In the genomic region with DNA sequence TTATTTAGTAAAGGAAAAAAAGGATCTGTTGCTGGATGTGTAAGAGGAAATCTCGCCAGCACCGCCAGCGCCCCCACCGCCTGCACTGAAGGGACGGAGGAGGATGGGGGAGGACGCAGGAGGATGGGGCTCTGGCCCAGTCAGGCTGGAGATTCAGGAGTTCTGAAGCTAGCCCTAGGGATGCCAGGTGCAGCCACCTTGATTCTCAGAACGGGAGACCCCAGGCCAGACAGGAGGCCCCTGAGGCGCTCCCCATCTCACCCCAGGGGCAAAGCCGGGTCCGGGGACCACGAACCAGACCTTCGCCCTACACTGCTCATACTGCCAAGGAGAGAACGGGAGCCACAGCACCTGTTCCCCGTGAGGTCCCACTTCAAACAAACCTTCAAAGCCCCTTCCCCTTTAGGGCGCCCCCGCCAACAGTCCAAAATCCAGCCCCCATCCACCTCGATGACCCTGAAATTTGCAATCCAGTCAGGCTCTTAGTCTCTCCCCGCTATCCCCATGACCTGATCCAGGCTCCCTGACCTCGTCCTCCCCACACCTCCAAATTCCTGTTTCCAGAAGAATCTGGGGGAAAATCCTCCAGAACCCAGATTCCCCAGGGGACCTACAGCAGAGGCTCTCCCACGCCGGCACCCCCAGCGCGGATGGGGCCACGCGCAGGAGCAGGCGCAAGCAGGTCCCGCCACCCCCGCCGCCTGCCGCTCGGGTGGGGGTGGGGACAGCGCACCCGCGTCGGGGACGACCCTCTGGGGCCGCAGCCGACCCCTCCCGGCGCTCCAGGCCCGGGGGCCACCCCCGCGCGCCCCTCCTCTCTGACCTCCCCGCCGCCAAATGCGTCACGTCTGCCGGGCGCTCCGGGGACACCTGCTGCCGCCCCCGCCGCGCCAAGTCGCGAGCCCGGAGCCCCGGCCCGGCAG, we compare ENCODE assay signal across 11 cellular contexts. TPM values are rescaled to one million over a fixed set of nuclear protein-coding genes. Genes with fewer than 3 reads are reported as not detected.
DNase-seq lines count a peak whose midpoint lies in the region; ATAC-seq and TF ChIP-seq lines count a peak whose summit lies in the region.
"Had no signal": no experiment of that assay in that cellular context is flagged by ENCODE, and none has a peak within 500 bp of the region (broad histone marks: within the 10 kb centered on the region; RNA-seq: fewer than 3 reads in every experiment).

No MANE protein-coding gene starts in this region.

- peak overlapping the region; percentile 80 for H3K4me2 ChIP-seq in GM23338

- no peak overlapping the region for H3K27ac ChIP-seq in GM23338 (ENCODE audit: low read depth)
- no peak overlapping the region for H3K27ac ChIP-seq in RWPE2 (ENCODE audit: poor library complexity, severe bottlenecking)
- no peak overlapping the region for H3K27ac ChIP-seq in cardiac muscle cell

- H3K4me3 ChIP-seq in GM23338 (peak overlapping the region; percentile 61), RWPE2 (ENCODE audit: severe bottlenecking) (peak overlapping the region; percentile 44), cardiac muscle cell (peak overlapping the region; percentile 54)

- TF ChIP-seq CTCF in GM23338 (conservative IDR thresholded peaks at IDR 0.05; ENCODE audit: low read depth in 2 of 2) (no peak), RWPE2 (IDR thresholded peaks at IDR 0.05; ENCODE audit: poor library complexity, severe bottlenecking) (no peak), cardiac muscle cell (IDR thresholded peaks at IDR 0.05; ENCODE audit: low read depth, low read length) (no peak), progenitor cell of endocrine pancreas (IDR thresholded peaks at IDR 0.05; ENCODE audit: unreplicated experiment) (no peak), HFFc6 (IDR thresholded peaks at IDR 0.05) (no peak)

- H3K79me2 ChIP-seq in GM23338 (replicated peaks; ENCODE audit: insufficient read depth) = no peaks in the 10 kb centered on the region

- H3K4me3 Mint-ChIP-seq in GM23338 (peak overlapping the region; percentile 74), progenitor cell of endocrine pancreas (ENCODE audit: low read depth) (peak overlapping the region; percentile 76), HFFc6 (no peak overlapping the region)

- H3K9me3 ChIP-seq in RWPE2 (ENCODE audit: severe bottlenecking) (no peaks in the 10 kb centered on the region), cardiac muscle cell (ENCODE audit: low read depth) (no peaks in the 10 kb centered on the region)

- DNase-seq in GM23338 (ENCODE audit: low spot score) (peak; percentile 38), RWPE2 (ENCODE audit: low spot score) (no peak), cardiac muscle cell (ENCODE audit: low read depth in 1 of 2, low spot score in 1 of 2) (peak in 1 of 2 donors; percentile 10), progenitor cell of endocrine pancreas (ENCODE audit: low spot score, unreplicated experiment) (no peak), glomerular visceral epithelial cell (ENCODE audit: extremely low spot score) (no peak), HFFc6 (no peak), NOMO-1 (lab: John Stamatoyannopoulos, UW; ENCODE audit: unreplicated experiment in 2 of 2) (no peak), RKO (ENCODE audit: low spot score) (no peak)
- DNase-seq: GOT3; stimulated activated CD4-positive, alpha-beta T cell treated with anti-CD3 and anti-CD28 coated beads, Interleukin-4, amount 100 ng/mL, for 1 hour; SW 1271 had no signal

- H3K36me3 ChIP-seq in GM23338 (ENCODE audit: insufficient read depth) (no peaks in the 10 kb centered on the region), RWPE2 (ENCODE audit: low read depth) (no peaks in the 10 kb centered on the region), cardiac muscle cell (no peaks in the 10 kb centered on the region)

- ATAC-seq in GM23338 = peak; percentile 26
- ATAC-seq in RWPE2 (ENCODE audit: low read depth) = no peak

- peaks cover 2% of the 10 kb centered on the region; the same call in 1 of the 2 replicates for H3K9me2 ChIP-seq in GM23338 (ENCODE audit: insufficient read depth)

- H3K27me3 ChIP-seq in GM23338 (ENCODE audit: insufficient read depth) (peaks cover 57% of the 10 kb centered on the region), RWPE2 (ENCODE audit: insufficient read depth, poor library complexity, severe bottlenecking) (peaks cover 22% of the 10 kb centered on the region), cardiac muscle cell (peaks cover 72% of the 10 kb centered on the region)

- H3K4me1 Mint-ChIP-seq in GM23338 (peaks cover 14% of the 10 kb centered on the region), progenitor cell of endocrine pancreas (ENCODE audit: low read depth) (peaks cover 23% of the 10 kb centered on the region), HFFc6 (ENCODE audit: low read depth) (peaks cover 6% of the 10 kb centered on the region)

- no peaks in the 10 kb centered on the region for H3K4me1 ChIP-seq in GM23338 (ENCODE audit: insufficient read depth)
- H3K4me1 ChIP-seq in RWPE2 (ENCODE audit: insufficient read depth, poor library complexity, severe bottlenecking) = no peaks in the 10 kb centered on the region
- no peaks in the 10 kb centered on the region for H3K4me1 ChIP-seq in cardiac muscle cell (ENCODE audit: low read depth)

- peak overlapping the region; percentile 80; the same call in 1 of the 2 replicates for H2AFZ ChIP-seq in GM23338

- H3K27me3 Mint-ChIP-seq in GM23338 (ENCODE audit: insufficient read depth, low read depth, poor library complexity) = peaks cover 46% of the 10 kb centered on the region
- H3K27me3 Mint-ChIP-seq in progenitor cell of endocrine pancreas = peaks cover 56% of the 10 kb centered on the region
- peaks cover 39% of the 10 kb centered on the region for H3K27me3 Mint-ChIP-seq in HFFc6 (ENCODE audit: insufficient read depth)

- peaks cover 3% of the 10 kb centered on the region; the same call in 1 of the 3 replicates for H3K36me3 Mint-ChIP-seq in GM23338 (ENCODE audit: low read depth)
- H3K36me3 Mint-ChIP-seq in progenitor cell of endocrine pancreas (ENCODE audit: insufficient read depth) = no peaks in the 10 kb centered on the region
- H3K36me3 Mint-ChIP-seq in HFFc6 (ENCODE audit: low read depth) = no peaks in the 10 kb centered on the region

- peaks cover 2% of the 10 kb centered on the region; the same call in 2 of the 3 replicates for H3K9me3 Mint-ChIP-seq in GM23338
- no peaks in the 10 kb centered on the region for H3K9me3 Mint-ChIP-seq in progenitor cell of endocrine pancreas (ENCODE audit: low read depth)
- H3K9me3 Mint-ChIP-seq in HFFc6 = no peaks in the 10 kb centered on the region

- H3K27ac Mint-ChIP-seq in GM23338 (no peak overlapping the region), progenitor cell of endocrine pancreas (no peak overlapping the region), HFFc6 (no peak overlapping the region)

- H3F3A ChIP-seq in GM23338 (replicated peaks; ENCODE audit: low read depth) = no peaks in the 10 kb centered on the region

- H4K20me1 ChIP-seq in GM23338 (replicated peaks; ENCODE audit: insufficient read depth) = no peaks in the 10 kb centered on the region

TF ChIP-seq in GM23338, 12 proteins besides CTCF, POLR2A, EP300 and RAD21:
- TF ChIP-seq EZH2 (IDR thresholded peaks at IDR 0.05; ENCODE audit: low read depth, unreplicated experiment) (peak; percentile 92), STAT1 (IDR thresholded peaks at IDR 0.05; ENCODE audit: unreplicated experiment) (no peak), ZNF114 (CRISPR knock-in tag; IDR thresholded peaks at IDR 0.05) (no peak), EZH2phosphoT487 (IDR thresholded peaks at IDR 0.05; ENCODE audit: unreplicated experiment) (peak; percentile 62)
- TF ChIP-seq, protein P1, sequence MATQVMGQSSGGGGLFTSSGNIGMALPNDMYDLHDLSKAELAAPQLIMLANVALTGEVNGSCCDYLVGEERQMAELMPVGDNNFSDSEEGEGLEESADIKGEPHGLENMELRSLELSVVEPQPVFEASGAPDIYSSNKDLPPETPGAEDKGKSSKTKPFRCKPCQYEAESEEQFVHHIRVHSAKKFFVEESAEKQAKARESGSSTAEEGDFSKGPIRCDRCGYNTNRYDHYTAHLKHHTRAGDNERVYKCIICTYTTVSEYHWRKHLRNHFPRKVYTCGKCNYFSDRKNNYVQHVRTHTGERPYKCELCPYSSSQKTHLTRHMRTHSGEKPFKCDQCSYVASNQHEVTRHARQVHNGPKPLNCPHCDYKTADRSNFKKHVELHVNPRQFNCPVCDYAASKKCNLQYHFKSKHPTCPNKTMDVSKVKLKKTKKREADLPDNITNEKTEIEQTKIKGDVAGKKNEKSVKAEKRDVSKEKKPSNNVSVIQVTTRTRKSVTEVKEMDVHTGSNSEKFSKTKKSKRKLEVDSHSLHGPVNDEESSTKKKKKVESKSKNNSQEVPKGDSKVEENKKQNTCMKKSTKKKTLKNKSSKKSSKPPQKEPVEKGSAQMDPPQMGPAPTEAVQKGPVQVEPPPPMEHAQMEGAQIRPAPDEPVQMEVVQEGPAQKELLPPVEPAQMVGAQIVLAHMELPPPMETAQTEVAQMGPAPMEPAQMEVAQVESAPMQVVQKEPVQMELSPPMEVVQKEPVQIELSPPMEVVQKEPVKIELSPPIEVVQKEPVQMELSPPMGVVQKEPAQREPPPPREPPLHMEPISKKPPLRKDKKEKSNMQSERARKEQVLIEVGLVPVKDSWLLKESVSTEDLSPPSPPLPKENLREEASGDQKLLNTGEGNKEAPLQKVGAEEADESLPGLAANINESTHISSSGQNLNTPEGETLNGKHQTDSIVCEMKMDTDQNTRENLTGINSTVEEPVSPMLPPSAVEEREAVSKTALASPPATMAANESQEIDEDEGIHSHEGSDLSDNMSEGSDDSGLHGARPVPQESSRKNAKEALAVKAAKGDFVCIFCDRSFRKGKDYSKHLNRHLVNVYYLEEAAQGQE (IDR thresholded peaks at IDR 0.05; ENCODE audit: unreplicated experiment) = no peak
- TF ChIP-seq, protein P2, sequence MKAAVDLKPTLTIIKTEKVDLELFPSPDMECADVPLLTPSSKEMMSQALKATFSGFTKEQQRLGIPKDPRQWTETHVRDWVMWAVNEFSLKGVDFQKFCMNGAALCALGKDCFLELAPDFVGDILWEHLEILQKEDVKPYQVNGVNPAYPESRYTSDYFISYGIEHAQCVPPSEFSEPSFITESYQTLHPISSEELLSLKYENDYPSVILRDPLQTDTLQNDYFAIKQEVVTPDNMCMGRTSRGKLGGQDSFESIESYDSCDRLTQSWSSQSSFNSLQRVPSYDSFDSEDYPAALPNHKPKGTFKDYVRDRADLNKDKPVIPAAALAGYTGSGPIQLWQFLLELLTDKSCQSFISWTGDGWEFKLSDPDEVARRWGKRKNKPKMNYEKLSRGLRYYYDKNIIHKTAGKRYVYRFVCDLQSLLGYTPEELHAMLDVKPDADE (IDR thresholded peaks at IDR 0.05) = no peak

RNA-seq across cellular contexts. Expression of a gene that starts 0.9 kb away (rescaled TPM):
- total RNA-seq in GM23338 (2014; rRNA removed; shearing (Covaris generic)) = not detected in 2 replicates
- polyA plus RNA-seq in GM23338 (2016; fragmentation: Nextera tagmentation; extraction: Ambion mirVana) (not detected in 2 replicates), cardiac muscle cell (17.7 and 19.3 TPM in 2 replicates)
- total RNA-seq in cardiac muscle cell (7.7 and 8.4 TPM in 2 replicates), progenitor cell of endocrine pancreas (9.3 and 12.2 TPM in 2 replicates)
- under 1 TPM in 2 of 6 experiments, not detected in 4; 0.11 to 0.41 TPM for total RNA-seq in HFFc6 (2021; fragmentation: NEBNext Ultra II Directional; extraction: Animal tissue kit (Norgen Biotek cat#: 25700))
